ENCODE assay signal across 2 cellular contexts in the genomic region with DNA sequence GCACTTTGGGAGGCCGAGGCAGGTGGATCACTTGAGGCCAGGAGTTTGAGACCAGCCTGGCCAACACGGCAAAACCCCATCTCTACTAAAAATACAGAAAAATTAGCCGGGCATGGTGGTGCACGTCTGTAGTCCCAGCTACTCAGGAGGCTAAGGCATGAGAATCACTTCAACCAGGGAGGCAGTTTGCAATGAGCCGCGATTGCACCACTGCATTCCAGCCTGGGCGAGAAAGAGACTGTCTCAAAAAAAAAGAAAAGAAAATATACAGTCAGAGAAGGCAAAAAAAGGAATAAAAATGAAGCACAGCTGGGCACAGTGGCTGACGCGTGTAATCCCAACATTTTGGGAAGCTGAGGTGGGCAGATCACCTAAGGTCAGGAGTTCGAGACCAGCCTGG. TPM values are rescaled to one million over a fixed set of nuclear protein-coding genes. Genes with fewer than 3 reads are reported as not detected.
"Had no signal": no experiment of that assay in that cellular context is flagged by ENCODE, and none has a peak within 500 bp of the region (broad histone marks: within the 10 kb centered on the region; RNA-seq: fewer than 3 reads in every experiment).

No MANE protein-coding gene starts in this region.

RNA-seq across cellular contexts. Expression of a gene that starts 7.3 kb away (rescaled TPM):
- total RNA-seq: MCF 10A, NCI-H460 had no signal
